ENCODE assay signal across 8 cellular contexts in the genomic region with DNA sequence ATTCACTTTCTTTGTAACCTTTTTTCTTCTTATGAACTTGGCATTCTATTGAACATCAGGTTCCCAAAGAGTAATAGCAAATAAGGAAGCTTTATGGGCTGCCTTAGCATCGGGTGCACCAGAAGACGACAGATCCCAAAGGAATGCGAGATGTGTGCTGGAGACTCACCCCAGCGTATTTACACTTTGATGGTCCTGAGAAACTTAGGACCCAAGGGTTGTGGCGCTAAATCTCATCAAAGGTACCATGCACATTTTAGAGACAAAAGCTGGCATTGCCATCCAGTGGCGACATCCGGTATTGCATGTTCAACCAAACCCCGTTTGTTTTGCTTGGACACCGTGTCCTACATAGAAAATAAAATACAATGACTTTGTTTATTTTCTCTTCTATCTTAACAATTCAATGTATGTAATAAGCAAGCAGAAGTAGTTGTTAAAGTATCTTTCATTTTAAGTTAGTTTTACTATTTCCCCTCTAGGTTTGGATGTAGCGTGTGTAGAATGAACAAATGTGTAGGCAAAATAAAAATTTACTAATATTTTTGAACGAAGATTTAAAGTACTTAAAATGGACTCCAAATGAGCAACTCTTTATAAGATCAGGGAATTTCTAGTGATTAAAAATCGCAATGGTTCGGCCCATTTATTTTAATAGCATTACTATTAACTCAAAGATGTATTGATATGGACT.
DNase-seq lines count a peak whose midpoint lies in the region; ATAC-seq, FAIRE-seq and TF ChIP-seq lines count a peak whose summit lies in the region.

No MANE protein-coding gene starts in this region.

- TF ChIP-seq POLR2A in thyroid gland (IDR thresholded peaks at IDR 0.05): no peak

- peak; percentile 58 for DNase-seq in AG20443 (ENCODE audit: low spot score)
- DNase-seq in RPMI8226: peak; percentile 60
- peak; percentile 62 for DNase-seq in activated gamma-delta T cell treated with anti-CD3 and anti-CD28 coated beads, Interleukin-2, amount 50 U/mL, for 16 hours (ENCODE audit: low read depth)
- peak; percentile 31 for DNase-seq in germinal center (ENCODE audit: low spot score)
- peak in 5 of 6 donors; percentile 20 to 83 (median 53) for DNase-seq in pancreas
- DNase-seq in thyroid gland: peak; percentile 60 to 71

- WGBS in pancreas, 2 donors: 15% methylated on average over 13 of the region's 13 CpGs
- WGBS in thyroid gland, 2 donors: 19 to 20% methylated on average over 13 of the region's 13 CpGs

- peaks cover 0 to 15% (median 0%) of the 10 kb centered on the region in 4 donors for H3K27me3 ChIP-seq in pancreas
- no peaks in the 10 kb centered on the region for H3K27me3 ChIP-seq in thyroid gland

- intact Hi-C loops in pancreas (cut with DNase I) (loop anchor here in 1 of 3 donors (10.0 kb wide), 1 partner anchor 1334 kb away; no protein-coding TSS in a partner anchor), thyroid gland (cut with DNase I) (loop anchor here (5.0 kb wide), 1 partner anchor 1337 kb away; no protein-coding TSS in a partner anchor)

- H3K4me3 ChIP-seq in pancreas: no peak overlapping the region
- H3K4me3 ChIP-seq in thyroid gland (replicated peaks in 1 of 3): no peak overlapping the region

- FAIRE-seq in pancreas (lab: Jason Lieb, UNC): peak; percentile 49

- ATAC-seq in GM18868 (IDR thresholded peaks at IDR 0.05; ENCODE audit: unreplicated experiment) (peak; percentile 93), HG03354 (IDR thresholded peaks at IDR 0.05; ENCODE audit: poor library complexity, severe bottlenecking, unreplicated experiment) (peak; percentile 93), pancreas (peak in 3 of 4 donors; percentile 74 to 81 (median 75))

- H3K36me3 ChIP-seq in pancreas (no peaks in the 10 kb centered on the region), thyroid gland (no peaks in the 10 kb centered on the region)

- H3K9me3 ChIP-seq in pancreas: no peaks in the 10 kb centered on the region
- no peaks in the 10 kb centered on the region for H3K9me3 ChIP-seq in thyroid gland

- H3K4me1 ChIP-seq in pancreas (no peaks in the 10 kb centered on the region), thyroid gland (no peaks in the 10 kb centered on the region)

- TF ChIP-seq CTCF in pancreas (IDR thresholded peaks at IDR 0.05) (peak; percentile 80 to 92 (median 84)), thyroid gland (IDR thresholded peaks at IDR 0.05) (peak; percentile 77 to 88 (median 78))

- H3K27ac ChIP-seq in pancreas (no peak overlapping the region), thyroid gland (no peak overlapping the region)
